ENCODE assay signal across 10 cellular contexts in the genomic region with DNA sequence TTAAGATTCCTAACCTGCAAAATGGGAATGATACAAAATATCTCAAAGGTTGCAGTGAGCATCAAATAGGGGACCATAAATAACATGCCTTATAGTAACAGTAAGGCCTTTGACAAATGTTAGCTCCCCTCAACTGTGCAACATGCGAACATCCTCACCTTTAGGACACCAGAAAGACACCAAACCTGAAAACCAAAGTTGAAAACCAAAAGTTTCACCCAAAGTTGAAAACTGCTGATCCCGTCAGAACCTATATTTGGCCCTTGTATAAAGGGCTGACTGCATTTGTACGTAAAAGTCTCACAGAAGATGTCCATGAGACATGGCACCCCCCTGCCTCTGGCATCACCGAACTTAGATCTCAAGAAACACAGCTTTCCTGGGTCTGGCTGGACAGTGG.
"Had no signal": no experiment of that assay in that cellular context is flagged by ENCODE, and none has a peak within 500 bp of the region (broad histone marks: within the 10 kb centered on the region; RNA-seq: fewer than 3 reads in every experiment).

No MANE protein-coding gene starts in this region.

- H3K4me1 ChIP-seq: HAP-1 had no signal

- H3K27ac ChIP-seq: GM23248, HL-60 had no signal

- H2AFZ ChIP-seq: GM23248 had no signal

- H3K9me3 Mint-ChIP-seq: HFFc6, IgD-negative memory B cell had no signal

- H3K9me3 ChIP-seq: HAP-1 had no signal

- H3K4me3 Mint-ChIP-seq: HFFc6, IgD-negative memory B cell had no signal

- H3K27ac Mint-ChIP-seq: HFFc6, IgD-negative memory B cell had no signal

- H3K27me3 Mint-ChIP-seq: IgD-negative memory B cell had no signal

- ATAC-seq: HCT116, HepG2 had no signal

- H3K4me3 ChIP-seq: GM23248, HAP-1 had no signal

- H3K9ac ChIP-seq: GM23248 had no signal

- DNase-seq: GM23248, GOT3, H7, HFFc6, KBM-7 had no signal
